ENCODE assay signal across 8 cellular contexts in genomic region chr12:5965950-5966383, GRCh38. TPM values are rescaled to one million over a fixed set of nuclear protein-coding genes. Genes with fewer than 3 reads are reported as not detected.
A peak's percentile ranks its signal among the peaks of the same experiment; 100 is the strongest.
DNase-seq lines count a peak whose midpoint lies in the region; ATAC-seq and TF ChIP-seq lines count a peak whose summit lies in the region.

No MANE protein-coding gene starts in this region.

- H3K4me3 Mint-ChIP-seq in Calu3 (ENCODE audit: low read depth, unreplicated experiment), result no peak overlapping the region

- H3K27ac Mint-ChIP-seq in Calu3 (ENCODE audit: unreplicated experiment), result no peak overlapping the region

- H3K4me3 ChIP-seq in retinal pigment epithelial cell (ENCODE audit: low read length), result no peak overlapping the region

- ATAC-seq in left cardiac atrium, result peak; percentile 87 to 88
- ATAC-seq in HG02970 (IDR thresholded peaks at IDR 0.05; ENCODE audit: low FRiP score, unreplicated experiment), result no peak
- ATAC-seq in HG02973 (IDR thresholded peaks at IDR 0.05; ENCODE audit: unreplicated experiment), result no peak

- H3K36me3 Mint-ChIP-seq in Calu3 (ENCODE audit: insufficient read depth, unreplicated experiment), result no peaks in the 10 kb centered on the region

- no TSS peak for BruUV-seq in Calu3 (replicated peaks; lab: Mats Ljungman, UMichigan)

- H3K4me1 Mint-ChIP-seq in Calu3 (ENCODE audit: low read depth, unreplicated experiment), result peaks cover 17% of the 10 kb centered on the region

- TF ChIP-seq CTCF in Calu3 (IDR thresholded peaks at IDR 0.05; ENCODE audit: unreplicated experiment) (peak; percentile 71), retinal pigment epithelial cell (conservative IDR thresholded peaks at IDR 0.05; ENCODE audit: low read depth, low read length) (peak; percentile 98)

- CTCF ChIA-PET in Calu3 (lab: Charles Lee), result no interaction called here

- DNase-seq in Calu3 (peak; percentile 70), HK-2 (ENCODE audit: unreplicated experiment) (peak; percentile 44), RKO (ENCODE audit: low spot score) (peak; percentile 50), left cardiac atrium (peak; percentile 60), retinal pigment epithelial cell (ENCODE audit: low read depth) (no peak)
- peak; percentile 48 for DNase-seq in activated naive CD4-positive, alpha-beta T cell treated with anti-CD3 and anti-CD28 coated beads, Interleukin-2, amount 50 U/mL, for 16 hours

- H3K9me3 Mint-ChIP-seq in Calu3 (ENCODE audit: low read depth, unreplicated experiment), result no peaks in the 10 kb centered on the region

- intact Hi-C loops in Calu3 (cut with micrococcal nuclease; ENCODE audit: unreplicated experiment) (no loop called here), left cardiac atrium (cut with DNase I) (no loop called here)

- peaks cover 61% of the 10 kb centered on the region for H3K27me3 Mint-ChIP-seq in Calu3 (ENCODE audit: unreplicated experiment)

RNA-seq across cellular contexts. Expression of gene ANO2, which starts 20.9 kb away (rescaled TPM):
- total RNA-seq in Calu3 (2022) (not detected in 2 replicates), left cardiac atrium (10 to 100 TPM; 11.5 to 23.4 TPM)

Comparison
In these comparisons a context has a peak if more than half of its experiments do, and no peak if none do; other contexts are left out.
1. ATAC-seq: peak in left cardiac atrium (2 of 2); none in HG02970 (single experiment) and HG02973 (single experiment).
2. RNA of gene ANO2, which starts 20.9 kb away (total RNA-seq): 11.5 to 23.4 TPM in left cardiac atrium; not detected in Calu3; every median in the first group is over 10 times any median in the second.